1 cellular context compared by ENCODE assay signal in the genomic region with DNA sequence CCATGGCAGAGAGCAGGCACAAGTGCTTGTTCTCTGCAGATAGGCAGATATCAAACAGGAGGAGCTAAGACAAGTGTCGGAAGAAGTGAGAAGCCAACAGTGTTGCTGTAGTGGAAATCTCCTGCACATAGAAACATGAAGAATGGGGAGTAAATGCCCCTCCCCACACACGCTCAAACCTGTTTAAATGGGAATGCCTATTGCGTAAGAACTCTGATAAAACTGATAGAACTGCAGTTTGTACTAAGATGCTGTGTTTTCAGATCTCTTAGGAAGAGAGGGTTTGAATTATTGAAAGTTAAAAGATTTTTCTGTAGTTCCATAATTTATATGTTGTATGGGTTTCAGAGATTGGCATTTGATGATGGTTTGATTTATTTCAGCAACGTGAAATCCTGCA.
TF ChIP-seq lines count a peak whose summit lies in the region.

No MANE protein-coding gene starts in this region.

TF ChIP-seq in HepG2, 621 proteins besides CTCF, POLR2A, EP300 and RAD21:
- TF ChIP-seq ARNTL (CRISPR knock-in tag; IDR thresholded peaks at IDR 0.05), result no peak
- TF ChIP-seq CEBPB (IDR thresholded peaks at IDR 0.05; ENCODE audit: borderline replicate concordance, low read depth, low read length), result peak; percentile 83
- peak; percentile 67 for TF ChIP-seq CEBPG (CRISPR knock-in tag; IDR thresholded peaks at IDR 0.05)
TF ChIP-seq in HepG2: peak in this region for 2.
